In the genomic region with DNA sequence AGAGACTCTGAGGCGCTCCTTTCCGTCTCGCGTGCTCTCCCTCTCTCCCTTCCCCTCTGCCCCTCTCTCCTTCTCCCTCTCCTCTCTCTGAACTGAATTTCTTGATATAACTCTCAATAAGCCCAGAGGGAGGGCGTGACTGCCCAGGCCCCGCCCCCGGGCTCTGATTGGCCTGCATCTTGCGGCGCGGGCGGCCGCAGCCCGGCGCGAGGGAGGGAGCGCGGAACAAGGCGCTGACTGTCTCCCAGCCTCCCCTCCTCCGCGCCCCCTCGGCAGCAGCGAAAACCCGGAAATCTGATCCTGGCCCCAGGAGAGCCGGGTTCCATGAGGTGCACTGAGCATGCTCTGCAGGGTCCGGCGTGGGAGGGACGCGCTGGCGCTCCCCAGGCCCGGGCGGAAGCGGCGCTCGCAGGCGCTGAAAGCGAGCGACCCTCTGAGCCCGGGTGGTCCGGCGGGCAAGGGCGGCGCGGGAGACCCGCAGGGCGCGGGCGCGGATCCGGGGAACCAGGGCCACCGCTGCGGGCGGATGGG, we compare ENCODE assay signal across 8 cellular contexts. TPM values are rescaled to one million over a fixed set of nuclear protein-coding genes. Genes with fewer than 3 reads are reported as not detected.
DNase-seq lines count a peak whose midpoint lies in the region; ATAC-seq and TF ChIP-seq lines count a peak whose summit lies in the region.

A gene with protein sequence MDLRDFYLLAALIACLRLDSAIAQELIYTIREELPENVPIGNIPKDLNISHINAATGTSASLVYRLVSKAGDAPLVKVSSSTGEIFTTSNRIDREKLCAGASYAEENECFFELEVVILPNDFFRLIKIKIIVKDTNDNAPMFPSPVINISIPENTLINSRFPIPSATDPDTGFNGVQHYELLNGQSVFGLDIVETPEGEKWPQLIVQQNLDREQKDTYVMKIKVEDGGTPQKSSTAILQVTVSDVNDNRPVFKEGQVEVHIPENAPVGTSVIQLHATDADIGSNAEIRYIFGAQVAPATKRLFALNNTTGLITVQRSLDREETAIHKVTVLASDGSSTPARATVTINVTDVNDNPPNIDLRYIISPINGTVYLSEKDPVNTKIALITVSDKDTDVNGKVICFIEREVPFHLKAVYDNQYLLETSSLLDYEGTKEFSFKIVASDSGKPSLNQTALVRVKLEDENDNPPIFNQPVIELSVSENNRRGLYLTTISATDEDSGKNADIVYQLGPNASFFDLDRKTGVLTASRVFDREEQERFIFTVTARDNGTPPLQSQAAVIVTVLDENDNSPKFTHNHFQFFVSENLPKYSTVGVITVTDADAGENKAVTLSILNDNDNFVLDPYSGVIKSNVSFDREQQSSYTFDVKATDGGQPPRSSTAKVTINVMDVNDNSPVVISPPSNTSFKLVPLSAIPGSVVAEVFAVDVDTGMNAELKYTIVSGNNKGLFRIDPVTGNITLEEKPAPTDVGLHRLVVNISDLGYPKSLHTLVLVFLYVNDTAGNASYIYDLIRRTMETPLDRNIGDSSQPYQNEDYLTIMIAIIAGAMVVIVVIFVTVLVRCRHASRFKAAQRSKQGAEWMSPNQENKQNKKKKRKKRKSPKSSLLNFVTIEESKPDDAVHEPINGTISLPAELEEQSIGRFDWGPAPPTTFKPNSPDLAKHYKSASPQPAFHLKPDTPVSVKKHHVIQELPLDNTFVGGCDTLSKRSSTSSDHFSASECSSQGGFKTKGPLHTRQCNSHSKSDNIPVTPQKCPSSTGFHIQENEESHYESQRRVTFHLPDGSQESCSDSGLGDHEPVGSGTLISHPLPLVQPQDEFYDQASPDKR (N-terminal part only) (minus strand): TSS at position 94 of the 531 bp plus-strand sequence. CDS start 1,896 bp downstream, outside the sequence.

- no peak for TF ChIP-seq CTCF in OCI-LY1 (IDR thresholded peaks at IDR 0.05; ENCODE audit: low read length)

- no peaks in the 10 kb centered on the region for H4K20me1 ChIP-seq in OCI-LY1 (ENCODE audit: insufficient read depth, low read length)

- H3K9me2 ChIP-seq in OCI-LY1 (ENCODE audit: low read depth, low read length), result no peaks in the 10 kb centered on the region

- 1% methylated on average over 52 of the region's 52 CpGs for WGBS in esophagus, 2 donors

- H3K36me3 ChIP-seq in HUES6 (ENCODE audit: control insufficient read depth, insufficient read depth, low read length) (no peaks in the 10 kb centered on the region), OCI-LY1 (ENCODE audit: insufficient read depth, low read length) (no peaks in the 10 kb centered on the region), esophagus (ENCODE audit: control insufficient read depth in 2 of 2, insufficient read depth in 2 of 2, low read length in 1 of 2) (no peaks in the 10 kb centered on the region), mucosa of rectum (ENCODE audit: control insufficient read depth in 2 of 2, insufficient read depth in 2 of 2, low read length in 2 of 2) (no peaks in the 10 kb centered on the region)

- 0 out of 2 replicates have a peak within 1 kb of the TSS, but pooled peaks have one; percentile 8 for H2AFZ ChIP-seq in OCI-LY1 (ENCODE audit: low read length)

- H3K4me3 ChIP-seq in HUES6 (ENCODE audit: low read depth, low read length), result peak within 1 kb of the TSS; percentile 98
- H3K4me3 ChIP-seq in OCI-LY1 (ENCODE audit: low read depth, low read length, poor library complexity, severe bottlenecking), result no peak within 1 kb of the TSS
- H3K4me3 ChIP-seq in esophagus (ENCODE audit: low read depth in 1 of 2, low read length in 2 of 2), result peak within 1 kb of the TSS; percentile 50 to 61
- H3K4me3 ChIP-seq in mucosa of rectum (ENCODE audit: low read length in 2 of 2), result peak within 1 kb of the TSS; percentile 84 to 85

- H3K4me1 ChIP-seq in HUES6 (ENCODE audit: control insufficient read depth, insufficient read depth, low read length) (peaks cover 12% of the 10 kb centered on the region), OCI-LY1 (ENCODE audit: insufficient read depth, low read length, severe bottlenecking) (peaks cover 5% of the 10 kb centered on the region), esophagus (ENCODE audit: control insufficient read depth in 2 of 2, insufficient read depth in 2 of 2, low read length in 1 of 2) (peaks cover 2 to 8% of the 10 kb centered on the region in 2 donors), mucosa of rectum (ENCODE audit: control insufficient read depth in 2 of 2, insufficient read depth in 2 of 2, low read length in 2 of 2) (peaks cover 6 to 7% of the 10 kb centered on the region in 2 donors)

- DNase-seq in COR-L47 (lab: John Stamatoyannopoulos, UW), result peak; percentile 97
- DNase-seq in activated T-cell treated with anti-CD3 and anti-CD28 coated beads, Interleukin-2, amount 50 U/mL, for 1 hour, result peak; percentile 83
- DNase-seq in stimulated activated CD8-positive, alpha-beta memory T cell treated with anti-CD3 and anti-CD28 coated beads, Interleukin-4, amount 100 ng/mL, for 4 hours (ENCODE audit: low read depth in 2 of 2, low spot score in 1 of 2), result peak; percentile 57 to 73

- H3K9ac ChIP-seq in HUES6 (ENCODE audit: low read length), result peak within 1 kb of the TSS; percentile 82
- no peak within 1 kb of the TSS for H3K9ac ChIP-seq in OCI-LY1 (ENCODE audit: low read length)
- H3K9ac ChIP-seq in mucosa of rectum (ENCODE audit: low read depth in 1 of 2, low read length in 2 of 2), result peak within 1 kb of the TSS; percentile 57 to 66

- ATAC-seq in GM21423 (IDR thresholded peaks at IDR 0.05; ENCODE audit: unreplicated experiment), result peak; percentile 98

- H3K27ac ChIP-seq in HUES6 (ENCODE audit: low read depth, low read length) (peak within 1 kb of the TSS; percentile 45; the same call in 1 of the 2 replicates), OCI-LY1 (ENCODE audit: low read depth, low read length, poor library complexity, severe bottlenecking) (no peak within 1 kb of the TSS), esophagus (ENCODE audit: low read depth in 2 of 2, low read length in 1 of 2) (peak within 1 kb of the TSS; percentile 40 to 68), mucosa of rectum (ENCODE audit: low read depth in 2 of 2, low read length in 2 of 2) (peak within 1 kb of the TSS; percentile 42 to 46)

- H3K27me3 ChIP-seq in HUES6 (ENCODE audit: control insufficient read depth, insufficient read depth, low read length) (peaks cover 31% of the 10 kb centered on the region), OCI-LY1 (ENCODE audit: insufficient read depth, low read length) (no peaks in the 10 kb centered on the region), esophagus (ENCODE audit: control insufficient read depth in 1 of 2, insufficient read depth in 2 of 2, low read length in 2 of 2) (peaks cover 0 to 3% of the 10 kb centered on the region in 2 donors), mucosa of rectum (ENCODE audit: control insufficient read depth in 2 of 2, insufficient read depth in 2 of 2, low read length in 2 of 2) (peaks cover 3 to 14% of the 10 kb centered on the region in 2 donors)

- H3K79me2 ChIP-seq in OCI-LY1 (ENCODE audit: insufficient read depth, low read length), result no peaks in the 10 kb centered on the region

- no peaks in the 10 kb centered on the region for H3F3A ChIP-seq in OCI-LY1 (ENCODE audit: insufficient read depth, low read length)

- H3K4me2 ChIP-seq in OCI-LY1 (ENCODE audit: low read length), result no peak within 1 kb of the TSS

- H3K9me3 ChIP-seq in HUES6 (ENCODE audit: control insufficient read depth, insufficient read depth, low read depth, low read length), result no peaks in the 10 kb centered on the region
- H3K9me3 ChIP-seq in OCI-LY1 (ENCODE audit: low read length), result peaks cover 39% of the 10 kb centered on the region
- H3K9me3 ChIP-seq in esophagus (ENCODE audit: control insufficient read depth in 2 of 2, insufficient read depth in 1 of 2, low read depth in 1 of 2, low read length in 1 of 2), result peaks cover 0 to 5% of the 10 kb centered on the region in 2 donors
- no peaks in the 10 kb centered on the region for H3K9me3 ChIP-seq in mucosa of rectum (ENCODE audit: control insufficient read depth in 2 of 2, low read length in 2 of 2)

RNA-seq across cellular contexts. Expression of the gene that starts here (rescaled TPM):
- under 1 TPM; 0.12 to 0.14 TPM for polyA plus RNA-seq in esophagus
